1 cellular context compared by ENCODE assay signal in the genomic region with DNA sequence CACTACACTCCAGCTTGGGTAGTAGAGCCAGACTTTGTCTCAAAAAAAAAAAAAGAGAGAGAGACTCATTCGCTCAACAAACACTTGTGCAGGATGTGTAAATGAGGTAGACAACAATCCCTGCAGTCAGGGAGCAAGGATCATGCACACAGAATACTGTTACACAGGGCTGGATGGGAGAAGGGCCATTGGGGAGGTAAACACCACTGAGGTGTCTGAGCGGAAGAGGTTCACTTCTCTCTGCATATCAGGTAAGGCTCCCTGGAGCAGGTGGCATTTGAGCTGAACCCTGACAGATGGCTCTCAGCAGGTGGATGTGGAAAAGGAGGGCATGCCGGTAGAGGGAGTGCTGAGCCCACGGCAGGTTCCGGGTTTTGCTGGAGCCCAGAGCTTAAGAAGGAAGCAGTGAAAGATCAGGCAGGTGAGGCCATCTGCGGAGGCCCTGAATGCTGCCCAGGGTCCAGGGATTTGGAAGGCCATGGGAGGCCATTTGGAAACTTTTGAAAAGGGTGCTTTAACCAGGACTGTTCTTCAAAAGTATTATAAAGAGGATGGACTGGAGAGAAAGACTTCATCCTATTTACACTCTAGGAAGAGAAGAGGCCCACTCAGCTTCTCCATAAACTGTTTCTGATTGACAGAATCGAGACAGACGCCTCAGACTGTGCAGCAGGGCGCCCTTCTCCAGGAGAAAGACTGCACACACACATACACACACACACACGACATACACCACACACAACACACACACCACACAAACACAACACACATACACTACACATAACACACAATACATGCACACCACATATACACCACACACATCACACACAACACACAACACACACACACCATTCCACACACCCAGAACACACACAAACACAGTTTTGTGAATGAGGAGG.
TF ChIP-seq lines count a peak whose summit lies in the region.

No MANE protein-coding gene starts in this region.

TF ChIP-seq in K562, 482 proteins besides CTCF, POLR2A, EP300 and RAD21 (continued from another document):
- TF ChIP-seq, protein P1, sequence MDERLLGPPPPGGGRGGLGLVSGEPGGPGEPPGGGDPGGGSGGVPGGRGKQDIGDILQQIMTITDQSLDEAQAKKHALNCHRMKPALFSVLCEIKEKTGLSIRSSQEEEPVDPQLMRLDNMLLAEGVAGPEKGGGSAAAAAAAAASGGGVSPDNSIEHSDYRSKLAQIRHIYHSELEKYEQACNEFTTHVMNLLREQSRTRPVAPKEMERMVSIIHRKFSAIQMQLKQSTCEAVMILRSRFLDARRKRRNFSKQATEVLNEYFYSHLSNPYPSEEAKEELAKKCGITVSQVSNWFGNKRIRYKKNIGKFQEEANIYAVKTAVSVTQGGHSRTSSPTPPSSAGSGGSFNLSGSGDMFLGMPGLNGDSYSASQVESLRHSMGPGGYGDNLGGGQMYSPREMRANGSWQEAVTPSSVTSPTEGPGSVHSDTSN (CRISPR knock-in tag; IDR thresholded peaks at IDR 0.05; ENCODE audit: low read depth): no peak
- TF ChIP-seq, protein P1 (tag; conservative IDR thresholded peaks at IDR 0.05; ENCODE audit: low read depth): 0 out of 2 replicates have a peak, but pooled peaks have one; percentile 34
- TF ChIP-seq HDAC1 (IDR thresholded peaks at IDR 0.05) (0 out of 4 replicates have a peak, but pooled peaks of 1 of the 2 experiments have one; percentile 25), RCOR1 (IDR thresholded peaks at IDR 0.05; ENCODE audit: borderline replicate concordance in 1 of 2, low read depth in 2 of 2, low read length in 2 of 2) (peak in 1 of 2 experiments; percentile 49; a peak in 1 of 4 replicates), MEIS2 (IDR thresholded peaks at IDR 0.05; ENCODE audit: partially characterized antibody) (peak; percentile 12), ERF (CRISPR knock-in tag; IDR thresholded peaks at IDR 0.05) (no peak), TCF3 (CRISPR knock-in tag; IDR thresholded peaks at IDR 0.05) (no peak), ZNF583 (CRISPR knock-in tag; IDR thresholded peaks at IDR 0.05) (no peak), XRCC5 (IDR thresholded peaks at IDR 0.05; ENCODE audit: low read depth, low read length) (no peak), THRAP3 (IDR thresholded peaks at IDR 0.05; ENCODE audit: borderline replicate concordance) (no peak), ZNF699 (CRISPR knock-in tag; IDR thresholded peaks at IDR 0.05; ENCODE audit: insufficient replicate concordance) (no peak)
- TF ChIP-seq, protein P2, sequence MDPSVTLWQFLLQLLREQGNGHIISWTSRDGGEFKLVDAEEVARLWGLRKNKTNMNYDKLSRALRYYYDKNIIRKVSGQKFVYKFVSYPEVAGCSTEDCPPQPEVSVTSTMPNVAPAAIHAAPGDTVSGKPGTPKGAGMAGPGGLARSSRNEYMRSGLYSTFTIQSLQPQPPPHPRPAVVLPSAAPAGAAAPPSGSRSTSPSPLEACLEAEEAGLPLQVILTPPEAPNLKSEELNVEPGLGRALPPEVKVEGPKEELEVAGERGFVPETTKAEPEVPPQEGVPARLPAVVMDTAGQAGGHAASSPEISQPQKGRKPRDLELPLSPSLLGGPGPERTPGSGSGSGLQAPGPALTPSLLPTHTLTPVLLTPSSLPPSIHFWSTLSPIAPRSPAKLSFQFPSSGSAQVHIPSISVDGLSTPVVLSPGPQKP (CRISPR knock-in tag; IDR thresholded peaks at IDR 0.05): no peak
- TF ChIP-seq, protein P3, sequence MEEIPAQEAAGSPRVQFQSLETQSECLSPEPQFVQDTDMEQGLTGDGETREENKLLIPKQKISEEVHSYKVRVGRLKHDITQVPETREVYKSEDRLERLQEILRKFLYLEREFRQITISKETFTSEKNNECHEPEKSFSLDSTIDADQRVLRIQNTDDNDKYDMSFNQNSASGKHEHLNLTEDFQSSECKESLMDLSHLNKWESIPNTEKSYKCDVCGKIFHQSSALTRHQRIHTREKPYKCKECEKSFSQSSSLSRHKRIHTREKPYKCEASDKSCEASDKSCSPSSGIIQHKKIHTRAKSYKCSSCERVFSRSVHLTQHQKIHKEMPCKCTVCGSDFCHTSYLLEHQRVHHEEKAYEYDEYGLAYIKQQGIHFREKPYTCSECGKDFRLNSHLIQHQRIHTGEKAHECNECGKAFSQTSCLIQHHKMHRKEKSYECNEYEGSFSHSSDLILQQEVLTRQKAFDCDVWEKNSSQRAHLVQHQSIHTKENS (CRISPR knock-in tag; IDR thresholded peaks at IDR 0.05): no peak
